ENCODE assay signal across 21 cellular contexts in genomic region chr11:64833198-64833502, GRCh38. TPM values are rescaled to one million over a fixed set of nuclear protein-coding genes. Genes with fewer than 3 reads are reported as not detected.
A peak's percentile ranks its signal among the peaks of the same experiment; 100 is the strongest.
DNase-seq lines count a peak whose midpoint lies in the region; ATAC-seq and TF ChIP-seq lines count a peak whose summit lies in the region.
"Had no signal": no experiment of that assay in that cellular context is flagged by ENCODE, and none has a peak within 500 bp of the region (broad histone marks: within the 10 kb centered on the region; RNA-seq: fewer than 3 reads in every experiment).

No MANE protein-coding gene starts in this region.

- ATAC-seq in Right ventricle myocardium inferior (no peak), GM18870 (IDR thresholded peaks at IDR 0.05; ENCODE audit: unreplicated experiment) (no peak)
- ATAC-seq: HCT116 had no signal

- H3K4me2 ChIP-seq in neuronal stem cell (ENCODE audit: insufficient read depth, low read length, poor library complexity, severe bottlenecking), result no peak overlapping the region

- peaks cover 0 to 45% (median 0%) of the 10 kb centered on the region in 3 experiments for H3K27me3 ChIP-seq in neuronal stem cell (ENCODE audit: control insufficient read depth in 3 of 3, insufficient read depth in 3 of 3, low read depth in 1 of 3, low read length in 3 of 3)
- H3K27me3 ChIP-seq: BLaER1 had no signal

- H3K18ac ChIP-seq in neuronal stem cell (ENCODE audit: low read length), result no peak overlapping the region

- no peaks in the 10 kb centered on the region for H3K36me3 ChIP-seq in neuronal stem cell (replicated peaks in 1 of 2; ENCODE audit: control insufficient read depth in 2 of 2, insufficient read depth in 2 of 2, low read length in 2 of 2)
- H3K36me3 ChIP-seq: BLaER1 had no signal

- no peak overlapping the region for H2BK120ac ChIP-seq in neuronal stem cell (ENCODE audit: low read depth, low read length)

- H3K4ac ChIP-seq in neuronal stem cell (ENCODE audit: low read length), result no peak overlapping the region

- H3K36me3 Mint-ChIP-seq in chondrocyte (ENCODE audit: low read depth), result no peaks in the 10 kb centered on the region

- no peak overlapping the region for H3K4me3 ChIP-seq in neuronal stem cell (ENCODE audit: low read length in 2 of 2)
- H3K4me3 ChIP-seq: BLaER1, GM23248 had no signal

- no peaks in the 10 kb centered on the region for H3K9me3 ChIP-seq in neuronal stem cell (replicated peaks in 1 of 2; ENCODE audit: control insufficient read depth in 2 of 2, insufficient read depth in 1 of 2, low read depth in 1 of 2, low read length in 2 of 2)
- H3K9me3 ChIP-seq: BLaER1 had no signal

- no peaks in the 10 kb centered on the region for H3K27me3 Mint-ChIP-seq in chondrocyte (ENCODE audit: low read depth)
- H3K27me3 Mint-ChIP-seq: B cell; CD4-positive, alpha-beta T cell had no signal

- no peak for TF ChIP-seq CTCF in chondrocyte (IDR thresholded peaks at IDR 0.05)

- peak overlapping the region; percentile 4 for H4K8ac ChIP-seq in neuronal stem cell (ENCODE audit: low read depth, low read length)

- H3K79me1 ChIP-seq in neuronal stem cell (ENCODE audit: low read depth, low read length), result peaks cover 2% of the 10 kb centered on the region

- H3K9me3 Mint-ChIP-seq in chondrocyte (ENCODE audit: low read depth), result no peaks in the 10 kb centered on the region
- H3K9me3 Mint-ChIP-seq: CD4-positive, alpha-beta T cell; CD8-positive, alpha-beta memory T cell had no signal

- intact Hi-C loops in Right ventricle myocardium inferior (cut with DNase I), result no loop called here
- intact Hi-C loops in cardiac septum (cut with DNase I), result no loop called here

- no peak overlapping the region for H3K27ac ChIP-seq in neuronal stem cell (replicated peaks; ENCODE audit: low read length)
- H3K27ac ChIP-seq: 22Rv1, BLaER1, C4-2B, GM23248 had no signal

- peak overlapping the region; percentile 65 for H3K23ac ChIP-seq in neuronal stem cell (ENCODE audit: low read depth, low read length, poor library complexity)

- no peak overlapping the region for H3K9ac ChIP-seq in neuronal stem cell (ENCODE audit: low read depth, low read length, poor library complexity)
- H3K9ac ChIP-seq: BLaER1, GM23248 had no signal

- no peak overlapping the region for H3K27ac Mint-ChIP-seq in chondrocyte (ENCODE audit: unreplicated experiment)
- H3K27ac Mint-ChIP-seq: B cell; CD4-positive, alpha-beta T cell; CD8-positive, alpha-beta memory T cell had no signal

- WGBS in neuronal stem cell (ENCODE audit: extremely low coverage in 2 of 2, insufficient read length in 2 of 2, insufficient replicate concordance in 1 of 2), 2 donors, result no CpG with 5 or more reads among the region's 12 CpGs

- no peak overlapping the region for H3K4me3 Mint-ChIP-seq in chondrocyte (ENCODE audit: unreplicated experiment)
- H3K4me3 Mint-ChIP-seq: B cell; CD4-positive, alpha-beta T cell; CD8-positive, alpha-beta memory T cell had no signal

- peak; percentile 47 for DNase-seq in Right ventricle myocardium inferior (ENCODE audit: missing footprints)
- no peak for DNase-seq in cardiac septum (ENCODE audit: low spot score)
- peak; percentile 93 for DNase-seq in chondrocyte (ENCODE audit: low spot score)
- no peak for DNase-seq in neuronal stem cell (ENCODE audit: low spot score)
- no peak for DNase-seq in ecto neural progenitor cell (ENCODE audit: low spot score)
- no peak for DNase-seq in dedifferentiated amniotic fluid mesenchymal stem cell (ENCODE audit: extremely low spot score)
- DNase-seq in HCEC 1CT, result no peak
- DNase-seq: CD4-positive, alpha-beta T cell; CD8-positive, alpha-beta memory T cell; DMS 273 treated with DMSO at 0.1 percent for 48 hours; DMS79; EL; GDM1; GM23248; H7 had no signal

- peak overlapping the region; percentile 56 for H3K14ac ChIP-seq in neuronal stem cell (ENCODE audit: low read length)

- no peak overlapping the region for H2AFZ ChIP-seq in neuronal stem cell (ENCODE audit: low read length)
- H2AFZ ChIP-seq: GM23248 had no signal

- peak overlapping the region; percentile 56 for H2AK5ac ChIP-seq in neuronal stem cell (ENCODE audit: low read depth, low read length)

- no peaks in the 10 kb centered on the region for H3K4me1 Mint-ChIP-seq in chondrocyte (ENCODE audit: low read depth)
- H3K4me1 Mint-ChIP-seq: CD8-positive, alpha-beta memory T cell had no signal

- H3K4me1 ChIP-seq in neuronal stem cell (ENCODE audit: control insufficient read depth in 2 of 2, insufficient read depth in 1 of 2, low read depth in 1 of 2, low read length in 2 of 2), result peaks cover 0 to 1% of the 10 kb centered on the region in 2 donors

- peak overlapping the region; percentile 37 for H2BK15ac ChIP-seq in neuronal stem cell (ENCODE audit: low read length)

- H2BK12ac ChIP-seq in neuronal stem cell (ENCODE audit: low read length), result no peak overlapping the region

- H2BK5ac ChIP-seq in neuronal stem cell (ENCODE audit: low read length), result peak overlapping the region; percentile 53

- H4K91ac ChIP-seq in neuronal stem cell (ENCODE audit: low read depth, low read length, poor library complexity), result no peak overlapping the region

RNA-seq across cellular contexts. Expression of gene CDC42BPG, which starts 11.3 kb away (rescaled TPM):
- total RNA-seq in Right ventricle myocardium inferior, result 0.16 TPM
- 1.2 TPM for total RNA-seq in cardiac septum
- 0.17 to 0.46 TPM (median 0.35 TPM) in 3 replicates for total RNA-seq in chondrocyte
- 1.1 TPM for polyA plus RNA-seq in neuronal stem cell (2013, experiment 1 of 2)
- 1.1 TPM for polyA plus RNA-seq in neuronal stem cell (2013, experiment 2 of 2)
- total RNA-seq: GM23248 had no signal
- polyA plus RNA-seq: GM23248 had no signal

RNA-seq across cellular contexts. Expression of gene MEN1, which starts 22.8 kb away (rescaled TPM):
- total RNA-seq in Right ventricle myocardium inferior, result 8.4 TPM
- 8.6 TPM for total RNA-seq in cardiac septum
- total RNA-seq in chondrocyte, result 19.5 to 26.4 TPM (median 20.4 TPM) in 3 replicates
- 59.7 TPM for polyA plus RNA-seq in neuronal stem cell (2013, experiment 1 of 2)
- 59.7 TPM for polyA plus RNA-seq in neuronal stem cell (2013, experiment 2 of 2)

RNA-seq across cellular contexts. Expression of gene MAP4K2, which starts 30.1 kb away (rescaled TPM):
- 11.3 TPM for total RNA-seq in Right ventricle myocardium inferior
- 6.7 TPM for total RNA-seq in cardiac septum
- total RNA-seq in chondrocyte, result 11.3 to 17.8 TPM (median 13.4 TPM) in 3 replicates
- polyA plus RNA-seq in neuronal stem cell (2013, experiment 1 of 2), result 11.1 TPM
- polyA plus RNA-seq in neuronal stem cell (2013, experiment 2 of 2), result 11.6 TPM

RNA-seq across cellular contexts. Expression of gene EHD1, which starts 45.3 kb away (rescaled TPM):
- 56.0 TPM for total RNA-seq in Right ventricle myocardium inferior
- 50.9 TPM for total RNA-seq in cardiac septum
- 78.9 to 129 TPM (median 111 TPM) in 3 replicates for total RNA-seq in chondrocyte
- polyA plus RNA-seq in neuronal stem cell (2013, experiment 1 of 2), result 24.4 TPM
- 23.3 TPM for polyA plus RNA-seq in neuronal stem cell (2013, experiment 2 of 2)

RNA-seq across cellular contexts. Expression of gene SF1, which starts 54.8 kb away (rescaled TPM):
- total RNA-seq in Right ventricle myocardium inferior (172 TPM), cardiac septum (175 TPM), chondrocyte (183 to 198 TPM (median 190 TPM) in 3 replicates)
- 214 TPM for polyA plus RNA-seq in neuronal stem cell (2013, experiment 1 of 2)
- 215 TPM for polyA plus RNA-seq in neuronal stem cell (2013, experiment 2 of 2)

Comparison
In these comparisons a context has a peak if more than half of its experiments do, and no peak if none do; other contexts are left out.
1. DNase-seq: peak in Right ventricle myocardium inferior (single experiment) and chondrocyte (single experiment); none in cardiac septum (single experiment), neuronal stem cell (single experiment), ecto neural progenitor cell (single experiment), dedifferentiated amniotic fluid mesenchymal stem cell (single experiment) and HCEC 1CT (single experiment).